In the genomic region with DNA sequence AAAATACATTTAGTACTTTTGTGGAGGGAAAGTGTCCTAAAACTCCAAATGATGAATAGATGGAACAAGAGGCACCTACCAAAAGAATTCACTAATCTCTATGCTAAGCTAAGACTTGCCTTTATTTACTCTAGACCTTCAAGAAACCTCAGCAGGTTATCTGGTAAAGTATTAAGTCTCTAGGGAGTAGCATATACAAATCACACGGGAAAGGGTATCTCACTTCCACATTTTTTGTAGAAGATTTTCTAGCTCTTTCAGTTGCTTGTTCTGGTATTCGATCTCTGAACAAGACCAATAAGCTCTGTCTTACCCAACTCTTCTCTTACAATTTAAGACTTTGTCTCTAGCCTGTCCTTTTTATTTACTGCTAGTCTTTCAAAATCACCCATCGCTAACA, we compare ENCODE assay signal across 16 cellular contexts.
"Had no signal": no experiment of that assay in that cellular context is flagged by ENCODE, and none has a peak within 500 bp of the region (broad histone marks: within the 10 kb centered on the region; RNA-seq: fewer than 3 reads in every experiment).

No MANE protein-coding gene starts in this region.

- ATAC-seq: activated CD8-positive, alpha-beta memory T cell treated with anti-CD3 and anti-CD28 coated beads, Interleukin-2, amount 10 ng/mL, durations not matched to agents 7 days and 5 days; body of pancreas; stimulated activated naive CD8-positive, alpha-beta T cell treated with anti-CD3 and anti-CD28 coated beads, Interleukin-15, amount 100 ng/mL, for 72 hours; upper lobe of right lung had no signal

- H3K9me3 ChIP-seq: body of pancreas, testis, upper lobe of right lung had no signal

- H3K36me3 ChIP-seq: upper lobe of right lung had no signal

- H3K4me1 ChIP-seq: body of pancreas, testis, upper lobe of right lung had no signal

- H3K27me3 ChIP-seq: body of pancreas, hepatocyte, testis, upper lobe of right lung had no signal

- H3K4me3 ChIP-seq: body of pancreas, hepatocyte, testis, upper lobe of right lung had no signal

- DNase-seq: activated CD4-positive, alpha-beta T cell treated with anti-CD3 and anti-CD28 coated beads, Interleukin-2, amount 50 U/mL, for 48 hours; activated CD4-positive, CD25-positive, alpha-beta regulatory T cell treated with anti-CD3 and anti-CD28 coated beads, Interleukin-2, amount 50 U/mL, for 72 hours; activated CD8-positive, alpha-beta memory T cell treated with anti-CD3 and anti-CD28 coated beads, Interleukin-2, amount 10 ng/mL, durations not matched to agents 7 days and 5 days; activated effector memory CD4-positive, alpha-beta T cell treated with Interleukin-2 at 50 U/mL for 16 hours; activated T-cell treated with anti-CD3 and anti-CD28 coated beads, Interleukin-2, amount 50 U/mL, for 24 hours; amniotic stem cell; body of pancreas; central memory CD4-positive, alpha-beta T cell; effector memory CD4-positive, alpha-beta T cell; kidney glomerular epithelial cell; stimulated activated CD4-positive, alpha-beta T cell treated with anti-CD3 and anti-CD28 coated beads, Interleukin-2, amount 100 ng/mL, for 48 hours; stimulated activated CD8-positive, alpha-beta memory T cell treated with anti-CD3 and anti-CD28 coated beads, Interleukin-4, amount 100 ng/mL, for 48 hours; stimulated activated naive CD8-positive, alpha-beta T cell treated with anti-CD3 and anti-CD28 coated beads, Interleukin-15, amount 100 ng/mL, for 72 hours; testis; upper lobe of right lung had no signal

- H3K27ac ChIP-seq: body of pancreas, hepatocyte, testis, upper lobe of right lung had no signal
